ENCODE assay signal across 8 cellular contexts in genomic region chr9:131608469-131609115, GRCh38.
DNase-seq lines count a peak whose midpoint lies in the region; ATAC-seq and TF ChIP-seq lines count a peak whose summit lies in the region.

No MANE protein-coding gene starts in this region.

- H3K4me1 Mint-ChIP-seq in activated CD4-positive, alpha-beta T cell treated with anti-CD3 and anti-CD28 coated beads, Interleukin-2, amount 10 ng/mL, durations not matched to agents 24 days and 14 days: peaks cover 9% of the 10 kb centered on the region

- peak overlapping the region; percentile 39 for H3K27ac Mint-ChIP-seq in activated CD4-positive, alpha-beta T cell treated with anti-CD3 and anti-CD28 coated beads, Interleukin-2, amount 10 ng/mL, durations not matched to agents 24 days and 14 days

- intact Hi-C loops in activated CD4-positive, alpha-beta T cell treated with anti-CD3 and anti-CD28 coated beads, Interleukin-2, amount 10 ng/mL, durations not matched to agents 24 days and 14 days (cut with micrococcal nuclease): no loop called here
- intact Hi-C loops in tibial artery (cut with DNase I; ENCODE audit: low total_unique reads): no loop called here

- peaks cover 56% of the 10 kb centered on the region for H3K36me3 Mint-ChIP-seq in activated CD4-positive, alpha-beta T cell treated with anti-CD3 and anti-CD28 coated beads, Interleukin-2, amount 10 ng/mL, durations not matched to agents 24 days and 14 days (ENCODE audit: low read depth)

- no peaks in the 10 kb centered on the region for H3K27me3 ChIP-seq in tibial artery

- H3K4me3 ChIP-seq in coronary artery (peak overlapping the region; percentile 51), tibial artery (peak overlapping the region; percentile 23 to 25)

- DNase-seq in activated CD4-positive, alpha-beta T cell treated with anti-CD3 and anti-CD28 coated beads, Interleukin-2, amount 10 ng/mL, durations not matched to agents 24 days and 14 days: no peak
- no peak for DNase-seq in activated CD4-positive, alpha-beta T cell treated with anti-CD3 and anti-CD28 coated beads, Interleukin-2, amount 50 U/mL, for 1 hour
- DNase-seq in coronary artery (ENCODE audit: low spot score) (peak; percentile 90), left kidney (ENCODE audit: low read depth, low spot score) (peak; percentile 67), tibial artery (peak; percentile 71 to 91), NCI-H69 (lab: John Stamatoyannopoulos, UW) (no peak)

- no peaks in the 10 kb centered on the region for H3K27me3 Mint-ChIP-seq in activated CD4-positive, alpha-beta T cell treated with anti-CD3 and anti-CD28 coated beads, Interleukin-2, amount 10 ng/mL, durations not matched to agents 24 days and 14 days

- H3K9me3 ChIP-seq in tibial artery: no peaks in the 10 kb centered on the region

- H3K27ac ChIP-seq in coronary artery (peak overlapping the region; percentile 92), tibial artery (peak overlapping the region; percentile 66 to 73)

- TF ChIP-seq CTCF in coronary artery (IDR thresholded peaks at IDR 0.05): no peak
- no peak for TF ChIP-seq CTCF in tibial artery (IDR thresholded peaks at IDR 0.05)

- ATAC-seq in HG02678 (IDR thresholded peaks at IDR 0.05; ENCODE audit: unreplicated experiment) (no peak), HG03025 (IDR thresholded peaks at IDR 0.05; ENCODE audit: low FRiP score, unreplicated experiment) (no peak)

- peaks cover 14 to 44% (median 41%) of the 10 kb centered on the region in 3 donors for H3K36me3 ChIP-seq in tibial artery

- H3K4me3 Mint-ChIP-seq in activated CD4-positive, alpha-beta T cell treated with anti-CD3 and anti-CD28 coated beads, Interleukin-2, amount 10 ng/mL, durations not matched to agents 24 days and 14 days: no peak overlapping the region

- H3K4me1 ChIP-seq in tibial artery: peaks cover 5 to 51% (median 42%) of the 10 kb centered on the region in 4 donors

- no peaks in the 10 kb centered on the region for H3K9me3 Mint-ChIP-seq in activated CD4-positive, alpha-beta T cell treated with anti-CD3 and anti-CD28 coated beads, Interleukin-2, amount 10 ng/mL, durations not matched to agents 24 days and 14 days

Comparison
In these comparisons a context has a peak if more than half of its experiments do, and no peak if none do; other contexts are left out.
1. DNase-seq: peak in coronary artery (single experiment), left kidney (single experiment) and tibial artery (2 of 2); none in activated CD4-positive, alpha-beta T cell treated with anti-CD3 and anti-CD28 coated beads, Interleukin-2, amount 10 ng/mL, durations not matched to agents 24 days and 14 days (single experiment), activated CD4-positive, alpha-beta T cell treated with anti-CD3 and anti-CD28 coated beads, Interleukin-2, amount 50 U/mL, for 1 hour (single experiment) and NCI-H69 (single experiment).